Comparison of ENCODE assay signal across 22 cellular contexts in genomic region chr6:22765015-22765414, GRCh38.
A peak's percentile ranks its signal among the peaks of the same experiment; 100 is the strongest.
DNase-seq lines count a peak whose midpoint lies in the region; ATAC-seq and TF ChIP-seq lines count a peak whose summit lies in the region.
"Had no signal": no experiment of that assay in that cellular context is flagged by ENCODE, and none has a peak within 500 bp of the region (broad histone marks: within the 10 kb centered on the region; RNA-seq: fewer than 3 reads in every experiment).

No MANE protein-coding gene starts in this region.

- H3K4me3 ChIP-seq in upper lobe of left lung = no peak overlapping the region
- H3K4me3 ChIP-seq: adrenal gland, psoas muscle, suprapubic skin had no signal

- TF ChIP-seq POLR2A in upper lobe of left lung (IDR thresholded peaks at IDR 0.05) = no peak

- H3K4me1 ChIP-seq in upper lobe of left lung = no peaks in the 10 kb centered on the region
- H3K4me1 ChIP-seq: adrenal gland, psoas muscle, suprapubic skin had no signal

- ATAC-seq in GM21576 (IDR thresholded peaks at IDR 0.05; ENCODE audit: unreplicated experiment) = no peak
- ATAC-seq in upper lobe of left lung (ENCODE audit: low FRiP score in 2 of 2) = no peak
- ATAC-seq: CD8-positive, alpha-beta T cell; psoas muscle had no signal

- TF ChIP-seq EP300 in upper lobe of left lung (IDR thresholded peaks at IDR 0.05) = no peak

- no peaks in the 10 kb centered on the region for H3K27me3 ChIP-seq in upper lobe of left lung
- H3K27me3 ChIP-seq: adrenal gland, suprapubic skin had no signal

- no peak for TF ChIP-seq CTCF in osteocyte (IDR thresholded peaks at IDR 0.05)
- TF ChIP-seq CTCF in upper lobe of left lung (IDR thresholded peaks at IDR 0.05) = no peak

- 96 to 97% methylated on average over 4 of the region's 4 CpGs for WGBS in upper lobe of left lung, 2 donors

- peaks cover 23% of the 10 kb centered on the region for H3K4me1 Mint-ChIP-seq in osteocyte (ENCODE audit: unreplicated experiment)

- no peaks in the 10 kb centered on the region for H3K9me3 ChIP-seq in upper lobe of left lung
- H3K9me3 ChIP-seq: adrenal gland, psoas muscle had no signal

- DNase-seq in EL (peak; percentile 6), SW480 (ENCODE audit: low spot score) (peak; percentile 56), epithelial cell of prostate (ENCODE audit: low read depth, low spot score) (no peak), osteocyte (ENCODE audit: extremely low spot score, unreplicated experiment) (no peak), upper lobe of left lung (no peak), NCI-H2171 (lab: John Stamatoyannopoulos, UW) (no peak)
- DNase-seq: activated CD8-positive, alpha-beta memory T cell treated with anti-CD3 and anti-CD28 coated beads, Interleukin-2, amount 50 U/mL, for 48 hours; activated effector memory CD4-positive, alpha-beta T cell treated with Interleukin-2 at 50 U/mL for 16 hours; adrenal gland; CD8-positive, alpha-beta T cell; cerebellar nuclear complex; effector CD8-positive, alpha-beta T cell; Kasumi-1; midbrain; NCI-H1105 treated with DMSO at 0.1 percent for 48 hours; NCI-H2081 treated with DMSO at 0.1 percent for 48 hours; NCI-H510A; NK-92 treated with Interleukin-12 subunit alpha and Interleukin-12 subunit beta, amount 100 ng/mL, for 24 hours; psoas muscle had no signal

- no peaks in the 10 kb centered on the region for H3K27me3 Mint-ChIP-seq in osteocyte (ENCODE audit: unreplicated experiment)

- peak overlapping the region; percentile 33 for H3K27ac Mint-ChIP-seq in osteocyte (ENCODE audit: unreplicated experiment)
- H3K27ac Mint-ChIP-seq: CD8-positive, alpha-beta T cell had no signal

- H3K27ac ChIP-seq in epithelial cell of prostate = peak overlapping the region; percentile 66
- no peak overlapping the region for H3K27ac ChIP-seq in upper lobe of left lung
- H3K27ac ChIP-seq: adrenal gland, psoas muscle, suprapubic skin had no signal

- H3K9me3 Mint-ChIP-seq in osteocyte (ENCODE audit: unreplicated experiment) = peaks cover 7% of the 10 kb centered on the region
- H3K9me3 Mint-ChIP-seq: CD8-positive, alpha-beta T cell had no signal

- no peaks in the 10 kb centered on the region for H3K36me3 ChIP-seq in upper lobe of left lung
- H3K36me3 ChIP-seq: adrenal gland, suprapubic skin had no signal

- H3K4me3 Mint-ChIP-seq in osteocyte (ENCODE audit: unreplicated experiment) = no peak overlapping the region
- H3K4me3 Mint-ChIP-seq: CD8-positive, alpha-beta T cell; neural crest cell had no signal

- no peaks in the 10 kb centered on the region for H3K36me3 Mint-ChIP-seq in osteocyte (ENCODE audit: unreplicated experiment)
- H3K36me3 Mint-ChIP-seq: CD8-positive, alpha-beta T cell had no signal

Comparison
In these comparisons a context has a peak if more than half of its experiments do, and no peak if none do; other contexts are left out.
1. DNase-seq: peak in EL (single experiment) and SW480 (single experiment); none in epithelial cell of prostate (single experiment), osteocyte (single experiment), upper lobe of left lung (0 of 2) and NCI-H2171 (single experiment).